ENCODE assay signal across 8 cellular contexts in the genomic region with DNA sequence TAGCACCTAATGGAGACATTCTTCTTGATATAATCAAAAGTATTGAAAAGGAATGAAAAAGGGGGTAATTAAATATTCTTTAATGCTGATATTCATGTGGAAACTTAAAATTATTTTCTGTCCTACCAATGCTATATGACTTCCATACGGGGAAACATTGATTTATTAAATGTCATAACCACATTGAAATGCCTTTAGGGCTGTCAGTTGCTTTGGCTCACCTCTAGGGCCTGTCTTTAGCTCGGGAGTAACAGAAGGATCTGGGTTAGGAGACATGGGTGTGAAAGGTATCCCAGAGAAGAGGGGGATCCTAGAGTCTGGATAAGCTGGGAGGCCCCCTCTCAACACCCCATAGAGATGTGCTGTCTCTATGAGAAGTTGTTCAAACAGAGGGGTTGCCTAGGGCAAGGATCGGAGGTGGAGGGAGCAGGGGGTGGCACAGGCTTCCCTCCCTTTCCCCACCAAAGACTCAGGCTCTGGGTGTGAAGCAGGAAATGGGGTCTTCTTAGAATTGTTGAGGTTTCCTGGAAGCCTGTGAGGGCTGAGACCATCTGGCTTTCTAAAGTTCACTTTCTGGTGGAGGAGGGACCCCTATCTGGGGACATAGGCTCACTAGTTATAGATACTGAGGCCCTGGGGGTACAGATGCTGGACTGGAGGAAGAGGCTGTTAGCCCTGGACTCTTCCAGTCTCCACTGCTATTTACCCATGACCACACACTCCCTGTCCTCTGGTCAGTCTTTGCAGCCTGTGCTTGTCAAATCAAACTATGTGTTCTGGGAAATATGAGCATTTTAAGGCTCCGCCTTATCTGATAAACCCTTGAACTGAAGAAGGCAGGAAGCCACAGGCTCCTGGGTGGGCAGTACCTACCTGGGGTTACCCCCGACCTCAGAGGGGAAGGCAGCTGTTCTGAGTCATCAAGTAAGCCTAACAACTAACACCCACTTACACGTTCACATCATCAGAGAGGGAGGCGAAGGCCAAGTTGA. TPM values are rescaled to one million over a fixed set of nuclear protein-coding genes. Genes with fewer than 3 reads are reported as not detected.
DNase-seq lines count a peak whose midpoint lies in the region; ATAC-seq and TF ChIP-seq lines count a peak whose summit lies in the region.

No MANE protein-coding gene starts in this region.

- H3K4me1 Mint-ChIP-seq in stimulated activated memory B cell treated with anti-CD40 and anti-IgM and Interleukin-4, amounts not matched to agents 10 μg/mL and 1 μg/mL and 100 μg/mL, for 72 hours, result peaks cover 19% of the 10 kb centered on the region

- ATAC-seq in GM18520 (IDR thresholded peaks at IDR 0.05; ENCODE audit: unreplicated experiment), result peak; percentile 79
- peak; percentile 61 for ATAC-seq in HG03159 (IDR thresholded peaks at IDR 0.05; ENCODE audit: unreplicated experiment)
- ATAC-seq in stimulated activated memory B cell treated with anti-CD40 and anti-IgM and Interleukin-4, amounts not matched to agents 10 μg/mL and 1 μg/mL and 100 μg/mL, for 72 hours, result peak; percentile 93
- no peak for ATAC-seq in left lobe of liver

- no peak overlapping the region for H3K4me3 Mint-ChIP-seq in stimulated activated memory B cell treated with anti-CD40 and anti-IgM and Interleukin-4, amounts not matched to agents 10 μg/mL and 1 μg/mL and 100 μg/mL, for 72 hours

- TF ChIP-seq CTCF in fibroblast of the aortic adventitia (IDR thresholded peaks at IDR 0.05; ENCODE audit: insufficient read depth, low read length), result peak; percentile 29

- H3K27ac Mint-ChIP-seq in stimulated activated memory B cell treated with anti-CD40 and anti-IgM and Interleukin-4, amounts not matched to agents 10 μg/mL and 1 μg/mL and 100 μg/mL, for 72 hours, result peak overlapping the region; percentile 51

- H3K4me3 ChIP-seq in fibroblast of the aortic adventitia (ENCODE audit: low read depth, low read length), result no peak overlapping the region

- DNase-seq in activated CD4-positive, alpha-beta T cell treated with anti-CD3 and anti-CD28 coated beads, Interleukin-2, amount 50 U/mL, for 24 hours (ENCODE audit: low read depth in 1 of 2, low spot score in 1 of 2), result peak; percentile 39 to 65
- DNase-seq in fibroblast of the aortic adventitia (ENCODE audit: low read depth) (no peak), left lobe of liver (ENCODE audit: low spot score) (no peak), middle frontal gyrus (ENCODE audit: extremely low spot score, low spot score) (no peak), cerebellar cortex (ENCODE audit: low spot score) (no peak)

- no peaks in the 10 kb centered on the region for H3K27me3 Mint-ChIP-seq in stimulated activated memory B cell treated with anti-CD40 and anti-IgM and Interleukin-4, amounts not matched to agents 10 μg/mL and 1 μg/mL and 100 μg/mL, for 72 hours

- H3K36me3 Mint-ChIP-seq in stimulated activated memory B cell treated with anti-CD40 and anti-IgM and Interleukin-4, amounts not matched to agents 10 μg/mL and 1 μg/mL and 100 μg/mL, for 72 hours, result no peaks in the 10 kb centered on the region

- no peaks in the 10 kb centered on the region for H3K9me3 Mint-ChIP-seq in stimulated activated memory B cell treated with anti-CD40 and anti-IgM and Interleukin-4, amounts not matched to agents 10 μg/mL and 1 μg/mL and 100 μg/mL, for 72 hours

RNA-seq across cellular contexts. Expression of a gene that starts 55.8 kb away (rescaled TPM):
- total RNA-seq in fibroblast of the aortic adventitia (ENCODE audit: low replicate concordance) (83.0 and 95.6 TPM in 2 replicates), left lobe of liver (24.1 TPM)

Comparison
In these comparisons a context has a peak if more than half of its experiments do, and no peak if none do; other contexts are left out.
1. DNase-seq: peak in activated CD4-positive, alpha-beta T cell treated with anti-CD3 and anti-CD28 coated beads, Interleukin-2, amount 50 U/mL, for 24 hours (2 of 2); none in fibroblast of the aortic adventitia (single experiment), left lobe of liver (single experiment), middle frontal gyrus (single experiment) and cerebellar cortex (single experiment).